Comparison of ENCODE assay signal across 10 cellular contexts in the genomic region with DNA sequence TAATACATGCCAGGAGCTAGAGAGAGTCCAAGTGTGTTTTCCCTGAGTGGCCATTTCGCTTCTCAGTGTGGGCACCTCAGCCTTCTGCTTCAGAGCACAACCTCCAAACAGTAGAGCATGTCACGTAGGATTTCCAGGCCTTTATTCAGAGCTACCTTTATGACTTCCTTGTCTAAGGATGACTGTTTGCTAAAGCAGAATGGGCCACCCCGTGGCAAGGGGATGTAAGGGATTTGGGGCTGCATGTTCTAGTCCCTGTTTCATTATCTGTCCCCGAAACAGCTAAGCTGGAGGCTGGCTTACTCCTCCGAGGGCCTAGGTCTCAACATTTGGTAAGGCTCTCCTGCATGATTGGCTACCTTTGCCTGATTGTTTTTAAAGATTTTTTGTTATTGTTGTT. TPM values are rescaled to one million over a fixed set of nuclear protein-coding genes. Genes with fewer than 3 reads are reported as not detected.
A peak's percentile ranks its signal among the peaks of the same experiment; 100 is the strongest.
DNase-seq lines count a peak whose midpoint lies in the region; ATAC-seq and TF ChIP-seq lines count a peak whose summit lies in the region.
"Had no signal": no experiment of that assay in that cellular context is flagged by ENCODE, and none has a peak within 500 bp of the region (broad histone marks: within the 10 kb centered on the region; RNA-seq: fewer than 3 reads in every experiment).

No MANE protein-coding gene starts in this region.

- H3K9me3 ChIP-seq in KOPT-K1 (ENCODE audit: insufficient read depth, low read length, poor library complexity, severe bottlenecking) (peaks cover 17% of the 10 kb centered on the region), neutrophil (no peaks in the 10 kb centered on the region)
- H3K9me3 ChIP-seq: adrenal gland had no signal

- H3K4me3 ChIP-seq in neutrophil (ENCODE audit: low read depth in 1 of 2, low read length in 1 of 2): no peak overlapping the region
- H3K4me3 ChIP-seq: adrenal gland had no signal

- H3K4me3 Mint-ChIP-seq in activated CD8-positive, alpha-beta T cell treated with anti-CD3 and anti-CD28 coated beads for 36 hours: no peak overlapping the region

- peaks cover 73% of the 10 kb centered on the region for H3K4me1 Mint-ChIP-seq in activated CD8-positive, alpha-beta T cell treated with anti-CD3 and anti-CD28 coated beads for 36 hours (ENCODE audit: low read depth)

- peak overlapping the region; percentile 64 for H3K27ac Mint-ChIP-seq in activated CD8-positive, alpha-beta T cell treated with anti-CD3 and anti-CD28 coated beads for 36 hours

- CTCF ChIA-PET in activated CD8-positive, alpha-beta T cell treated with anti-CD3 and anti-CD28 coated beads for 36 hours (lab: Charles Lee): interaction anchor here (0.7 to 1.9 kb wide), 8 partner anchors 9 to 939 kb away, joined by 3 to 9 read pairs (median 4); no protein-coding TSS in a partner anchor

- H3K9me3 Mint-ChIP-seq in activated CD8-positive, alpha-beta T cell treated with anti-CD3 and anti-CD28 coated beads for 36 hours: no peaks in the 10 kb centered on the region

- no peak for TF ChIP-seq CTCF in activated CD8-positive, alpha-beta T cell treated with anti-CD3 and anti-CD28 coated beads for 36 hours (IDR thresholded peaks at IDR 0.05)
- peak; percentile 17 for TF ChIP-seq CTCF in neutrophil (IDR thresholded peaks at IDR 0.05)

- no peaks in the 10 kb centered on the region for H3K27me3 Mint-ChIP-seq in activated CD8-positive, alpha-beta T cell treated with anti-CD3 and anti-CD28 coated beads for 36 hours

- H3K27ac ChIP-seq in KOPT-K1 (ENCODE audit: low read depth, low read length, poor library complexity, severe bottlenecking) (peak overlapping the region; percentile 98), neutrophil (peak overlapping the region; percentile 91)
- H3K27ac ChIP-seq: adrenal gland had no signal

- POLR2A ChIA-PET in activated CD8-positive, alpha-beta T cell treated with anti-CD3 and anti-CD28 coated beads for 36 hours (lab: Charles Lee): interaction anchor here (1.9 kb wide), 1 partner anchor 23 kb away, joined by 7 read pairs; no protein-coding TSS in a partner anchor

- ATAC-seq in activated CD8-positive, alpha-beta T cell treated with anti-CD3 and anti-CD28 coated beads for 36 hours: peak; percentile 22

- peaks cover 13% of the 10 kb centered on the region for H3K36me3 Mint-ChIP-seq in activated CD8-positive, alpha-beta T cell treated with anti-CD3 and anti-CD28 coated beads for 36 hours (ENCODE audit: low read depth)

- H3K36me3 ChIP-seq in KOPT-K1 (ENCODE audit: insufficient read depth, low read length) (peaks cover 30% of the 10 kb centered on the region), neutrophil (no peaks in the 10 kb centered on the region)
- H3K36me3 ChIP-seq: adrenal gland had no signal

- H3K4me1 ChIP-seq in neutrophil (ENCODE audit: control insufficient read depth in 1 of 2, insufficient read depth in 1 of 2, low read depth in 1 of 2, low read length in 1 of 2): peaks cover 82% of the 10 kb centered on the region in 2 experiments

- intact Hi-C loops in activated CD8-positive, alpha-beta T cell treated with anti-CD3 and anti-CD28 coated beads for 36 hours (cut with micrococcal nuclease): loop anchor here (10.0 kb wide), 1 partner anchor 381 kb away; no protein-coding TSS in a partner anchor

- DNase-seq in NCI-H82 (lab: John Stamatoyannopoulos, UW) (peak; percentile 26), NCI-H82 treated with DMSO at 0.1 percent for 48 hours (lab: John Stamatoyannopoulos, UW; ENCODE audit: unreplicated experiment) (no peak), pons (ENCODE audit: low spot score) (no peak), anterior cingulate cortex (lab: John Stamatoyannopoulos, UW) (no peak), NCI-H2227 (lab: John Stamatoyannopoulos, UW; ENCODE audit: unreplicated experiment) (no peak)
- peak; percentile 52 for DNase-seq in activated CD8-positive, alpha-beta T cell treated with anti-CD3 and anti-CD28 coated beads for 36 hours
- DNase-seq: adrenal gland, NCI-H1417 had no signal

- H3K27me3 ChIP-seq in neutrophil: no peaks in the 10 kb centered on the region
- H3K27me3 ChIP-seq: adrenal gland had no signal

RNA-seq across cellular contexts. Expression of a gene that starts 6.0 kb away (rescaled TPM):
- 10 to 100 TPM; 63.5 to 69.4 TPM for total RNA-seq in activated CD8-positive, alpha-beta T cell treated with anti-CD3 and anti-CD28 coated beads for 36 hours

Comparison
In these comparisons a context has a peak if more than half of its experiments do, and no peak if none do; other contexts are left out.
1. DNase-seq: peak in NCI-H82 (single experiment) and activated CD8-positive, alpha-beta T cell treated with anti-CD3 and anti-CD28 coated beads for 36 hours (single experiment); none in NCI-H82 treated with DMSO at 0.1 percent for 48 hours (single experiment), pons (single experiment), anterior cingulate cortex (0 of 58) and NCI-H2227 (single experiment).